In genomic region chr13:76886292-76887061, GRCh38 we compare ENCODE assay signal across 1 cellular context.
TF ChIP-seq lines count a peak whose summit lies in the region.

KCTD12 (minus strand) TSS chr13:76886405; CDS start chr13:76886148, 257 bp downstream.

TF ChIP-seq in HepG2, 621 proteins besides CTCF, POLR2A, EP300 and RAD21 (continued from another document):
- TF ChIP-seq RARG (CRISPR knock-in tag; IDR thresholded peaks at IDR 0.05; ENCODE audit: low read depth): no peak
- TF ChIP-seq ARNT2 (CRISPR knock-in tag; IDR thresholded peaks at IDR 0.05; ENCODE audit: low read depth): no peak
- no peak for TF ChIP-seq MXD1 (CRISPR knock-in tag; IDR thresholded peaks at IDR 0.05)
- TF ChIP-seq ZNF839 (CRISPR knock-in tag; IDR thresholded peaks at IDR 0.05; ENCODE audit: borderline replicate concordance): no peak
- TF ChIP-seq ZNF235 (CRISPR knock-in tag; IDR thresholded peaks at IDR 0.05; ENCODE audit: borderline replicate concordance): no peak
- TF ChIP-seq, protein P1, sequence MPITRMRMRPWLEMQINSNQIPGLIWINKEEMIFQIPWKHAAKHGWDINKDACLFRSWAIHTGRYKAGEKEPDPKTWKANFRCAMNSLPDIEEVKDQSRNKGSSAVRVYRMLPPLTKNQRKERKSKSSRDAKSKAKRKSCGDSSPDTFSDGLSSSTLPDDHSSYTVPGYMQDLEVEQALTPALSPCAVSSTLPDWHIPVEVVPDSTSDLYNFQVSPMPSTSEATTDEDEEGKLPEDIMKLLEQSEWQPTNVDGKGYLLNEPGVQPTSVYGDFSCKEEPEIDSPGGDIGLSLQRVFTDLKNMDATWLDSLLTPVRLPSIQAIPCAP (CRISPR knock-in tag; IDR thresholded peaks at IDR 0.05; ENCODE audit: low read depth): no peak
- no peak for TF ChIP-seq ZNF34 (CRISPR knock-in tag; IDR thresholded peaks at IDR 0.05; ENCODE audit: borderline replicate concordance)
- TF ChIP-seq, protein P2, sequence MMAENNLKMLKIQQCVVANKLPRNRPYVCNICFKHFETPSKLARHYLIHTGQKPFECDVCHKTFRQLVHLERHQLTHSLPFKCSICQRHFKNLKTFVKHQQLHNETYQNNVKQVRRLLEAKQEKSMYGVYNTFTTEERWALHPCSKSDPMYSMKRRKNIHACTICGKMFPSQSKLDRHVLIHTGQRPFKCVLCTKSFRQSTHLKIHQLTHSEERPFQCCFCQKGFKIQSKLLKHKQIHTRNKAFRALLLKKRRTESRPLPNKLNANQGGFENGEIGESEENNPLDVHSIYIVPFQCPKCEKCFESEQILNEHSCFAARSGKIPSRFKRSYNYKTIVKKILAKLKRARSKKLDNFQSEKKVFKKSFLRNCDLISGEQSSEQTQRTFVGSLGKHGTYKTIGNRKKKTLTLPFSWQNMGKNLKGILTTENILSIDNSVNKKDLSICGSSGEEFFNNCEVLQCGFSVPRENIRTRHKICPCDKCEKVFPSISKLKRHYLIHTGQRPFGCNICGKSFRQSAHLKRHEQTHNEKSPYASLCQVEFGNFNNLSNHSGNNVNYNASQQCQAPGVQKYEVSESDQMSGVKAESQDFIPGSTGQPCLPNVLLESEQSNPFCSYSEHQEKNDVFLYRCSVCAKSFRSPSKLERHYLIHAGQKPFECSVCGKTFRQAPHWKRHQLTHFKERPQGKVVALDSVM (CRISPR knock-in tag; IDR thresholded peaks at IDR 0.05): no peak
- TF ChIP-seq ZNF326 (CRISPR knock-in tag; IDR thresholded peaks at IDR 0.05; ENCODE audit: borderline replicate concordance): no peak
- TF ChIP-seq TAF15 (IDR thresholded peaks at IDR 0.05; ENCODE audit: low read depth, low read length, poor library complexity, severe bottlenecking): no peak
- TF ChIP-seq, protein P3, sequence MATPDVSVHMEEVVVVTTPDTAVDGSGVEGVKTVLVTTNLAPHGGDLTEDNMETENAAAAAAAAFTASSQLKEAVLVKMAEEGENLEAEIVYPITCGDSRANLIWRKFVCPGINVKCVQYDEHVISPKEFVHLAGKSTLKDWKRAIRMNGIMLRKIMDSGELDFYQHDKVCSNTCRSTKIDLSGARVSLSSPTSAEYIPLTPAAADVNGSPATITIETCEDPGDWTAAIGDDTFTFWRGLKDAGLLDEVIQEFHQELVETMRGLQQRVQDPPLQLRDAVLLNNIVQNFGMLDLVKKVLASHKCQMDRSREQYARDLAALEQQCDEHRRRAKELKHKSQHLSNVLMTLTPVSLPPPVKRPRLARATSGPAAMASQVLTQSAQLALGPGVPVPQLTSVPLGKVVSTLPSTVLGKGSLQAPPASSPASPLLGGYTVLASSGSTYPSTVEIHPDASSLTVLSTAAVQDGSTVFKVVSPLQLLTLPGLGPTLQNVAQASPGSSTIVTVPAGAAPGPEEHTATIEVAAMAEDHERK (CRISPR knock-in tag; IDR thresholded peaks at IDR 0.05; ENCODE audit: low read depth): no peak
- TF ChIP-seq, protein P4, sequence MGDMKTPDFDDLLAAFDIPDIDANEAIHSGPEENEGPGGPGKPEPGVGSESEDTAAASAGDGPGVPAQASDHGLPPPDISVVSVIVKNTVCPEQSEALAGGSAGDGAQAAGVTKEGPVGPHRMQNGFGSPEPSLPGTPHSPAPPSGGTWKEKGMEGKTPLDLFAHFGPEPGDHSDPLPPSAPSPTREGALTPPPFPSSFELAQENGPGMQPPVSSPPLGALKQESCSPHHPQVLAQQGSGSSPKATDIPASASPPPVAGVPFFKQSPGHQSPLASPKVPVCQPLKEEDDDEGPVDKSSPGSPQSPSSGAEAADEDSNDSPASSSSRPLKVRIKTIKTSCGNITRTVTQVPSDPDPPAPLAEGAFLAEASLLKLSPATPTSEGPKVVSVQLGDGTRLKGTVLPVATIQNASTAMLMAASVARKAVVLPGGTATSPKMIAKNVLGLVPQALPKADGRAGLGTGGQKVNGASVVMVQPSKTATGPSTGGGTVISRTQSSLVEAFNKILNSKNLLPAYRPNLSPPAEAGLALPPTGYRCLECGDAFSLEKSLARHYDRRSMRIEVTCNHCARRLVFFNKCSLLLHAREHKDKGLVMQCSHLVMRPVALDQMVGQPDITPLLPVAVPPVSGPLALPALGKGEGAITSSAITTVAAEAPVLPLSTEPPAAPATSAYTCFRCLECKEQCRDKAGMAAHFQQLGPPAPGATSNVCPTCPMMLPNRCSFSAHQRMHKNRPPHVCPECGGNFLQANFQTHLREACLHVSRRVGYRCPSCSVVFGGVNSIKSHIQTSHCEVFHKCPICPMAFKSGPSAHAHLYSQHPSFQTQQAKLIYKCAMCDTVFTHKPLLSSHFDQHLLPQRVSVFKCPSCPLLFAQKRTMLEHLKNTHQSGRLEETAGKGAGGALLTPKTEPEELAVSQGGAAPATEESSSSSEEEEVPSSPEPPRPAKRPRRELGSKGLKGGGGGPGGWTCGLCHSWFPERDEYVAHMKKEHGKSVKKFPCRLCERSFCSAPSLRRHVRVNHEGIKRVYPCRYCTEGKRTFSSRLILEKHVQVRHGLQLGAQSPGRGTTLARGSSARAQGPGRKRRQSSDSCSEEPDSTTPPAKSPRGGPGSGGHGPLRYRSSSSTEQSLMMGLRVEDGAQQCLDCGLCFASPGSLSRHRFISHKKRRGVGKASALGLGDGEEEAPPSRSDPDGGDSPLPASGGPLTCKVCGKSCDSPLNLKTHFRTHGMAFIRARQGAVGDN (CRISPR knock-in tag; IDR thresholded peaks at IDR 0.05): 0 out of 2 replicates have a peak, but pooled peaks have one; percentile 14
- TF ChIP-seq ZFP41 (CRISPR knock-in tag; IDR thresholded peaks at IDR 0.05; ENCODE audit: borderline replicate concordance): no peak
